In genomic region chr3:177835917-177836316, GRCh38 we compare ENCODE assay signal across 11 cellular contexts.
A peak's percentile ranks its signal among the peaks of the same experiment; 100 is the strongest.
DNase-seq lines count a peak whose midpoint lies in the region; ATAC-seq and TF ChIP-seq lines count a peak whose summit lies in the region.
"Had no signal": no experiment of that assay in that cellular context is flagged by ENCODE, and none has a peak within 500 bp of the region (broad histone marks: within the 10 kb centered on the region; RNA-seq: fewer than 3 reads in every experiment).

No MANE protein-coding gene starts in this region.

- no peak for TF ChIP-seq CTCF in HFFc6 (IDR thresholded peaks at IDR 0.05)
- TF ChIP-seq CTCF in smooth muscle cell (IDR thresholded peaks at IDR 0.05; ENCODE audit: borderline replicate concordance, insufficient read depth, poor library complexity, severe bottlenecking): no peak

- no peaks in the 10 kb centered on the region for H3K9me3 Mint-ChIP-seq in HFFc6

- H3K4me3 ChIP-seq in adipocyte (ENCODE audit: low read length): no peak overlapping the region
- H3K4me3 ChIP-seq in smooth muscle cell: no peak overlapping the region

- peak overlapping the region; percentile 78 for H3K27ac Mint-ChIP-seq in HFFc6

- no peaks in the 10 kb centered on the region for H3K79me2 ChIP-seq in smooth muscle cell (ENCODE audit: low read depth)

- H3K4me1 Mint-ChIP-seq in HFFc6 (ENCODE audit: low read depth): peaks cover 70% of the 10 kb centered on the region

- H3K9ac ChIP-seq in adipocyte (ENCODE audit: low read length) (peak overlapping the region; percentile 74), smooth muscle cell (ENCODE audit: low read depth) (no peak overlapping the region)

- H2AFZ ChIP-seq in smooth muscle cell (ENCODE audit: low read depth): no peak overlapping the region

- H3F3A ChIP-seq in smooth muscle cell (ENCODE audit: low read depth): peaks cover 12% of the 10 kb centered on the region

- no peaks in the 10 kb centered on the region for H3K9me3 ChIP-seq in adipocyte (ENCODE audit: control insufficient read depth, low read length)
- H3K9me3 ChIP-seq in smooth muscle cell (replicated peaks; ENCODE audit: low read depth): no peaks in the 10 kb centered on the region

- H3K27me3 Mint-ChIP-seq in HFFc6 (ENCODE audit: insufficient read depth): no peaks in the 10 kb centered on the region

- ATAC-seq in GM21381 (IDR thresholded peaks at IDR 0.05; ENCODE audit: unreplicated experiment) (no peak), GM21717 (IDR thresholded peaks at IDR 0.05; ENCODE audit: unreplicated experiment) (no peak)

- H3K27me3 ChIP-seq in adipocyte (replicated peaks; ENCODE audit: control insufficient read depth, insufficient read depth, low read length) (no peaks in the 10 kb centered on the region), smooth muscle cell (ENCODE audit: low read depth) (no peaks in the 10 kb centered on the region)

- peak; percentile 79 for DNase-seq in HFFc6
- peak; percentile 68 for DNase-seq in adipocyte (ENCODE audit: low read depth)
- DNase-seq in glomerular visceral epithelial cell (ENCODE audit: extremely low spot score): peak; percentile 65
- DNase-seq in smooth muscle cell (lab: John Stamatoyannopoulos, UW; ENCODE audit: unreplicated experiment): no peak
- DNase-seq in NCI-H1105 (lab: John Stamatoyannopoulos, UW): no peak
- DNase-seq: foreskin melanocyte; NCI-H1694 treated with DMSO at 0.1 percent for 48 hours; RPMI8226; stimulated activated CD4-positive, alpha-beta T cell treated with anti-CD3 and anti-CD28 coated beads, Interleukin-2, amount 100 ng/mL, for 24 hours had no signal

- peak overlapping the region; percentile 4; the same call in 1 of the 2 replicates for H3K4me3 Mint-ChIP-seq in HFFc6

- WGBS in smooth muscle cell (ENCODE audit: low lambda C conversion rate): 0% methylated on average over 1 of the region's 1 CpG

- H3K4me2 ChIP-seq in smooth muscle cell: peak overlapping the region; percentile 64

- H3K36me3 ChIP-seq in adipocyte (ENCODE audit: control insufficient read depth, insufficient read depth, low read length, severe bottlenecking) (no peaks in the 10 kb centered on the region), smooth muscle cell (ENCODE audit: low read depth) (no peaks in the 10 kb centered on the region)

- no peaks in the 10 kb centered on the region for H4K20me1 ChIP-seq in smooth muscle cell (ENCODE audit: low read depth)

- H3K27ac ChIP-seq in smooth muscle cell (ENCODE audit: low read depth): peak overlapping the region; percentile 67

- peaks cover 56% of the 10 kb centered on the region for H3K4me1 ChIP-seq in adipocyte (ENCODE audit: control insufficient read depth, insufficient read depth, low read length)
- H3K4me1 ChIP-seq in smooth muscle cell (ENCODE audit: low read depth): no peaks in the 10 kb centered on the region

- 0 out of 2 replicates have a peak, but pooled peaks cover 3% of the 10 kb centered on the region for H3K36me3 Mint-ChIP-seq in HFFc6 (ENCODE audit: low read depth)

Comparison
In these comparisons a context has a peak if more than half of its experiments do, and no peak if none do; other contexts are left out.
1. DNase-seq: peak in HFFc6 (single experiment), adipocyte (single experiment) and glomerular visceral epithelial cell (single experiment); none in smooth muscle cell (single experiment) and NCI-H1105 (single experiment).